ENCODE assay signal across 1 cellular context in genomic region chr19:3220576-3220975, GRCh38.
TF ChIP-seq lines count a peak whose summit lies in the region.

No MANE protein-coding gene starts in this region.

TF ChIP-seq in H1, 55 proteins besides CTCF, POLR2A, EP300 and RAD21:
- TF ChIP-seq HDAC6 (IDR thresholded peaks at IDR 0.05; ENCODE audit: low read depth, low read length) (no peak), CHD1 (IDR thresholded peaks at IDR 0.05; ENCODE audit: low read depth, low read length) (no peak), KDM1A (IDR thresholded peaks at IDR 0.05; ENCODE audit: borderline replicate concordance, low read length) (no peak), CHD7 (IDR thresholded peaks at IDR 0.05; ENCODE audit: insufficient replicate concordance, low read length) (no peak), SP4 (IDR thresholded peaks at IDR 0.05; ENCODE audit: low read length) (no peak)
